ENCODE assay signal across 8 cellular contexts in genomic region chr2:46984642-46985476, GRCh38. TPM values are rescaled to one million over a fixed set of nuclear protein-coding genes. Genes with fewer than 3 reads are reported as not detected.
A peak's percentile ranks its signal among the peaks of the same experiment; 100 is the strongest.
DNase-seq lines count a peak whose midpoint lies in the region; ATAC-seq, FAIRE-seq and TF ChIP-seq lines count a peak whose summit lies in the region.

No MANE protein-coding gene starts in this region.

- H3K4ac ChIP-seq in H1 (replicated peaks; ENCODE audit: insufficient read length, low read depth, low read length): no peak overlapping the region

- H4K20me1 ChIP-seq in H1 (replicated peaks in 1 of 2; ENCODE audit: control insufficient read depth in 1 of 2, insufficient read depth in 2 of 2, low read length in 2 of 2): no peaks in the 10 kb centered on the region

- H2BK20ac ChIP-seq in H1 (ENCODE audit: low read length): no peak overlapping the region

- POLR2A ChIA-PET in WTC11 (lab: Charles Lee): no interaction called here
- POLR2A ChIA-PET in H1 (lab: Charles Lee; ENCODE audit: partially characterized antibody): no interaction called here

- peak overlapping the region; percentile 30 for H4K8ac ChIP-seq in H1 (ENCODE audit: extremely low read depth, insufficient read depth, low read length)

- H3K36me3 Mint-ChIP-seq in CD14-positive monocyte (peaks cover 52 to 89% of the 10 kb centered on the region in 2 donors), WTC11 (no peaks in the 10 kb centered on the region), nephron progenitor cell (ENCODE audit: low read depth) (no peaks in the 10 kb centered on the region)

- no peak overlapping the region for H3K9ac ChIP-seq in H1 (replicated peaks in 1 of 4; ENCODE audit: extremely low read depth in 1 of 4, low read depth in 3 of 4, low read length in 3 of 4)

- no peak overlapping the region for H3K27ac ChIP-seq in H1 (ENCODE audit: low read depth, low read length)
- peak overlapping the region; percentile 75 to 88 (median 86) for H3K27ac ChIP-seq in transverse colon

- no peaks in the 10 kb centered on the region for H3K79me1 ChIP-seq in H1 (ENCODE audit: low read depth, low read length)

- no peak overlapping the region for H3K56ac ChIP-seq in H1 (replicated peaks; ENCODE audit: insufficient read length, low read depth, low read length)

- peak overlapping the region; percentile 61 to 83 for H3K4me3 Mint-ChIP-seq in CD14-positive monocyte
- no peak overlapping the region for H3K4me3 Mint-ChIP-seq in WTC11
- no peak overlapping the region for H3K4me3 Mint-ChIP-seq in nephron progenitor cell

- 0 out of 2 replicates have a peak overlapping the region, but pooled peaks have one; percentile 43 for H3K18ac ChIP-seq in H1 (ENCODE audit: extremely low read depth, low read length)

- H3K4me1 ChIP-seq in H1 (replicated peaks in 1 of 4; ENCODE audit: control insufficient read depth in 3 of 4, insufficient read depth in 4 of 4, low read length in 3 of 4): peaks cover 0 to 13% (median 5%) of the 10 kb centered on the region in 4 experiments; a peak in 4 of 7 replicates
- H3K4me1 ChIP-seq in transverse colon: peaks cover 63 to 86% (median 69%) of the 10 kb centered on the region in 4 donors

- H2BK5ac ChIP-seq in H1 (ENCODE audit: low read depth, low read length): 0 out of 2 replicates have a peak overlapping the region, but pooled peaks have one; percentile 30

- TF ChIP-seq RAD21 in H1 (IDR thresholded peaks at IDR 0.05 in 1 of 2, conservative IDR thresholded peaks at IDR 0.05 in 1 of 2; ENCODE audit: low read depth in 2 of 2, low read length in 2 of 2): no peak

- ATAC-seq in GM19397 (IDR thresholded peaks at IDR 0.05; ENCODE audit: unreplicated experiment): peak; percentile 26
- peak; percentile 30 for ATAC-seq in HG03575 (IDR thresholded peaks at IDR 0.05; ENCODE audit: extremely low read depth, insufficient number of reproducible peaks, low FRiP score, unreplicated experiment)
- ATAC-seq in WTC11: no peak

- no peak overlapping the region for H3K23ac ChIP-seq in H1 (ENCODE audit: insufficient read length)

- no peaks in the 10 kb centered on the region for H3K79me2 ChIP-seq in H1 (ENCODE audit: control insufficient read depth in 1 of 2, insufficient read depth in 2 of 2, low read length in 2 of 2)

- H2AFZ ChIP-seq in H1 (ENCODE audit: low read length): no peak overlapping the region

- H3K4me1 Mint-ChIP-seq in CD14-positive monocyte (peaks cover 74% of the 10 kb centered on the region), WTC11 (peaks cover 35% of the 10 kb centered on the region), nephron progenitor cell (peaks cover 59% of the 10 kb centered on the region)

- TF ChIP-seq POLR2A in H1 (IDR thresholded peaks at IDR 0.05; ENCODE audit: control extremely low read depth in 1 of 2, low read depth in 2 of 2, low read length in 2 of 2) (no peak), transverse colon (IDR thresholded peaks at IDR 0.05) (no peak)

- peak overlapping the region; percentile 94; the same call in 1 of the 2 replicates for H2BK12ac ChIP-seq in H1 (ENCODE audit: low read depth, low read length)

- H3K9me3 ChIP-seq in H1 (ENCODE audit: insufficient read depth in 2 of 2, low read depth in 1 of 2, low read length in 1 of 2): no peaks in the 10 kb centered on the region
- no peaks in the 10 kb centered on the region for H3K9me3 ChIP-seq in transverse colon

- TF ChIP-seq CTCF in CD14-positive monocyte (IDR thresholded peaks at IDR 0.05) (no peak), WTC11 (IDR thresholded peaks at IDR 0.05) (no peak), H1 (IDR thresholded peaks at IDR 0.05; ENCODE audit: control extremely low read depth in 1 of 3, insufficient read depth in 1 of 3, low read depth in 1 of 3, low read length in 3 of 3) (no peak), nephron progenitor cell (IDR thresholded peaks at IDR 0.05) (no peak), transverse colon (IDR thresholded peaks at IDR 0.05) (no peak)

- H3K4me2 ChIP-seq in H1 (ENCODE audit: insufficient read depth in 1 of 2, low read depth in 2 of 2, low read length in 2 of 2): no peak overlapping the region

- H3K14ac ChIP-seq in H1 (ENCODE audit: insufficient read length): no peak overlapping the region

- no peaks in the 10 kb centered on the region for H3K23me2 ChIP-seq in H1 (ENCODE audit: low read depth, low read length)

- in situ Hi-C loops in transverse colon (cut with MboI; ENCODE audit: low pct_ligation_motif_present in 1 of 4, low pct_unique_long_range_greater_than_20kb in 1 of 4, low sequenced_read_pairs in 3 of 4): no loop called here

- H3K4me3 ChIP-seq in H1 (ENCODE audit: extremely low read depth in 1 of 4, insufficient read depth in 2 of 4, low read depth in 3 of 4, low read length in 4 of 4) (no peak overlapping the region), transverse colon (no peak overlapping the region)

- intact Hi-C loops in CD14-positive monocyte (cut with micrococcal nuclease) (loop anchor here in 1 of 2 donors (2.0 to 5.0 kb wide), 2 partner anchors 18 to 87 kb away; no protein-coding TSS in a partner anchor), transverse colon (cut with DNase I; ENCODE audit: low total_unique reads) (no loop called here)

- no peak for TF ChIP-seq EP300 in H1 (IDR thresholded peaks at IDR 0.05; ENCODE audit: borderline replicate concordance in 1 of 2, low read depth in 2 of 2, low read length in 2 of 2)
- no peak for TF ChIP-seq EP300 in transverse colon (IDR thresholded peaks at IDR 0.05; ENCODE audit: low read depth)

- H2BK15ac ChIP-seq in H1 (ENCODE audit: low read length): 0 out of 2 replicates have a peak overlapping the region, but pooled peaks have one; percentile 92

- no peaks in the 10 kb centered on the region for H3K36me3 ChIP-seq in H1 (ENCODE audit: control insufficient read depth in 2 of 4, insufficient read depth in 4 of 4, low read length in 3 of 4)
- H3K36me3 ChIP-seq in transverse colon: no peaks in the 10 kb centered on the region

- H3K27me3 ChIP-seq in H1 (replicated peaks in 1 of 4; ENCODE audit: control insufficient read depth in 3 of 4, extremely low read depth in 1 of 4, insufficient read depth in 3 of 4, low read length in 3 of 4) (no peaks in the 10 kb centered on the region), transverse colon (no peaks in the 10 kb centered on the region)

- H2AK5ac ChIP-seq in H1 (ENCODE audit: low read depth, low read length): no peak overlapping the region; the same call in 1 of the 2 replicates

- H3K9me3 Mint-ChIP-seq in CD14-positive monocyte: no peaks in the 10 kb centered on the region
- no peaks in the 10 kb centered on the region for H3K9me3 Mint-ChIP-seq in WTC11
- H3K9me3 Mint-ChIP-seq in nephron progenitor cell: no peaks in the 10 kb centered on the region

- no peak overlapping the region for H2BK120ac ChIP-seq in H1 (replicated peaks; ENCODE audit: low read depth, low read length)

- 82% methylated on average over 12 of the region's 12 CpGs; no CpG with 5 or more reads in 1 of the 2 experiments for WGBS in H1 (ENCODE audit: extremely low coverage in 1 of 2, insufficient coverage in 1 of 2, insufficient read length in 1 of 2, insufficient replicate concordance in 2 of 2, low coverage in 1 of 2, low lambda C conversion rate in 2 of 2, missing lambda C conversion rate in 1 of 2), 2 experiments
- 33 to 70% methylated on average over 1 to 12 of the region's 12 CpGs for WGBS in transverse colon (ENCODE audit: low coverage in 1 of 2), 2 donors

- H4K91ac ChIP-seq in H1 (replicated peaks; ENCODE audit: insufficient read length, low read length): no peak overlapping the region

- H3K27ac Mint-ChIP-seq in CD14-positive monocyte (peak overlapping the region; percentile 93 to 100 (median 99)), WTC11 (peak overlapping the region; percentile 37), nephron progenitor cell (peak overlapping the region; percentile 75)

- H3K27me3 Mint-ChIP-seq in CD14-positive monocyte (ENCODE audit: low read depth in 3 of 3): peaks cover 0 to 3% (median 0%) of the 10 kb centered on the region in 3 donors
- no peaks in the 10 kb centered on the region for H3K27me3 Mint-ChIP-seq in WTC11 (ENCODE audit: low read depth)
- H3K27me3 Mint-ChIP-seq in nephron progenitor cell (ENCODE audit: low read depth, poor library complexity): peaks cover 3% of the 10 kb centered on the region

- DNase-seq in CD14-positive monocyte (ENCODE audit: low spot score): peak; percentile 92
- DNase-seq in WTC11 (ENCODE audit: low spot score): no peak
- no peak for DNase-seq in H1 (ENCODE audit: low read depth in 1 of 2, low spot score in 2 of 2)
- no peak for DNase-seq in nephron progenitor cell
- peak; percentile 56 for DNase-seq in transverse colon
- DNase-seq in NCI-H2227 treated with DMSO at 0.1 percent for 48 hours (lab: John Stamatoyannopoulos, UW): no peak

- no peak for FAIRE-seq in H1 (lab: Jason Lieb, UNC)

- CTCF ChIA-PET in WTC11 (lab: Charles Lee) (interaction anchor here (0.8 to 1.9 kb wide), 6 partner anchors 10 to 329 kb away, joined by 3 to 7 read pairs (median 3); no protein-coding TSS in a partner anchor), H1 (lab: Charles Lee; ENCODE audit: partially characterized antibody) (interaction anchor here (0.7 to 3.8 kb wide), 7 partner anchors 43 to 189 kb away, joined by 3 to 13 read pairs (median 3); no protein-coding TSS in a partner anchor)

- H4K5ac ChIP-seq in H1 (ENCODE audit: insufficient read length, low read depth, low read length): no peak overlapping the region

TF ChIP-seq in H1, 55 proteins besides CTCF, POLR2A, EP300 and RAD21 (continues in another document):
- TF ChIP-seq JUND (IDR thresholded peaks at IDR 0.05; ENCODE audit: low read length) (no peak), BCL11A (IDR thresholded peaks at IDR 0.05; ENCODE audit: low read depth in 2 of 2, low read length in 2 of 2) (no peak), RXRA (IDR thresholded peaks at IDR 0.05; ENCODE audit: insufficient read depth, low read depth, low read length) (no peak), HDAC6 (IDR thresholded peaks at IDR 0.05; ENCODE audit: low read depth, low read length) (no peak), KDM5A (IDR thresholded peaks at IDR 0.05; ENCODE audit: low read length) (no peak)

RNA-seq across cellular contexts. Expression of gene TTC7A, which starts 43.8 kb away (rescaled TPM):
- polyA plus RNA-seq in CD14-positive monocyte: 10 to 100 TPM; 43.2 to 52.5 TPM
- total RNA-seq in WTC11 (2021): 12.3 to 17.4 TPM (median 12.8 TPM) in 3 replicates
- 15.3 TPM in 2 replicates for total RNA-seq in H1 (2021; fragmentation: NEBNext Ultra II Directional; extraction: Animal tissue kit (Norgen Biotek cat#: 25700))
- polyA plus RNA-seq in H1 (2011; rRNA removed): 7.8 and 12.5 TPM in 2 replicates
- polyA plus RNA-seq in H1 (2011; cell fraction: cytosol; rRNA removed): 10.8 TPM
- polyA plus RNA-seq in H1 (2011; cell fraction: nucleus; rRNA removed): 20.6 TPM
- 10.5 to 12.8 TPM (median 12.2 TPM) in 4 replicates for polyA plus RNA-seq in H1 (2012, experiment 1 of 2)
- polyA plus RNA-seq in H1 (2012, experiment 2 of 2): 10.6 TPM
- polyA plus RNA-seq in H1 (2013, experiment 1 of 2): 6.1 TPM
- polyA plus RNA-seq in H1 (2013, experiment 2 of 2): 7.3 TPM
- polyA minus RNA-seq in H1 (2011; rRNA and poly(A)+ RNA removed): 11.2 and 15.1 TPM in 2 replicates
- polyA minus RNA-seq in H1 (2011; cell fraction: cytosol; rRNA and poly(A)+ RNA removed): 7.4 TPM
- 20.5 TPM for polyA minus RNA-seq in H1 (2011; cell fraction: nucleus; rRNA and poly(A)+ RNA removed)
- 100 to 1,000 TPM in 1 of 4 donors, 10 to 100 TPM in 3; 40.2 to 212 (median 51.2) TPM for total RNA-seq in transverse colon

Comparison
In these comparisons a context has a peak if more than half of its experiments do, and no peak if none do; other contexts are left out.
1. DNase-seq: peak in CD14-positive monocyte (single experiment) and transverse colon (single experiment); none in WTC11 (single experiment), H1 (0 of 2), nephron progenitor cell (single experiment) and NCI-H2227 treated with DMSO at 0.1 percent for 48 hours (single experiment).
2. H3K27ac Mint-ChIP-seq: peak in every context shown above with its lines; median percentile 99 in CD14-positive monocyte; 75 in nephron progenitor cell; 37 in WTC11.
3. H3K4me3 Mint-ChIP-seq: peak in CD14-positive monocyte (2 of 2); none in WTC11 (single experiment) and nephron progenitor cell (single experiment).